In genomic region chr7:97025983-97026704, GRCh38 we compare ENCODE assay signal across 12 cellular contexts. TPM values are rescaled to one million over a fixed set of nuclear protein-coding genes. Genes with fewer than 3 reads are reported as not detected.
DNase-seq lines count a peak whose midpoint lies in the region; ATAC-seq, FAIRE-seq and TF ChIP-seq lines count a peak whose summit lies in the region.
"Had no signal": no experiment of that assay in that cellular context is flagged by ENCODE, and none has a peak within 500 bp of the region (broad histone marks: within the 10 kb centered on the region; RNA-seq: fewer than 3 reads in every experiment).

No MANE protein-coding gene starts in this region.

- peaks cover 69% of the 10 kb centered on the region for H3K27me3 Mint-ChIP-seq in activated naive CD4-positive, alpha-beta T cell treated with anti-CD3 and anti-CD28 coated beads for 36 hours (ENCODE audit: low read depth)
- peaks cover 59% of the 10 kb centered on the region for H3K27me3 Mint-ChIP-seq in activated naive CD8-positive, alpha-beta T cell
- peaks cover 76% of the 10 kb centered on the region for H3K27me3 Mint-ChIP-seq in stimulated activated memory B cell treated with anti-CD40 and anti-IgM and Interleukin-4, amounts not matched to agents 10 μg/mL and 1 μg/mL and 100 μg/mL, for 72 hours

- H3K9me3 Mint-ChIP-seq in activated naive CD4-positive, alpha-beta T cell treated with anti-CD3 and anti-CD28 coated beads for 36 hours = no peaks in the 10 kb centered on the region
- H3K9me3 Mint-ChIP-seq in activated naive CD8-positive, alpha-beta T cell (ENCODE audit: low read depth) = no peaks in the 10 kb centered on the region
- H3K9me3 Mint-ChIP-seq in stimulated activated memory B cell treated with anti-CD40 and anti-IgM and Interleukin-4, amounts not matched to agents 10 μg/mL and 1 μg/mL and 100 μg/mL, for 72 hours = no peaks in the 10 kb centered on the region
- H3K9me3 Mint-ChIP-seq: T-helper 1 cell treated with Interleukin-12 subunit alpha and Interleukin-12 subunit beta and Interleukin-4 antibody, amounts not matched to agents 30 μg/mL and 1 μg/mL, for 36 hours had no signal

- no peaks in the 10 kb centered on the region for H3K36me3 Mint-ChIP-seq in activated naive CD4-positive, alpha-beta T cell treated with anti-CD3 and anti-CD28 coated beads for 36 hours (ENCODE audit: low read depth)
- H3K36me3 Mint-ChIP-seq in activated naive CD8-positive, alpha-beta T cell = no peaks in the 10 kb centered on the region
- no peaks in the 10 kb centered on the region for H3K36me3 Mint-ChIP-seq in stimulated activated memory B cell treated with anti-CD40 and anti-IgM and Interleukin-4, amounts not matched to agents 10 μg/mL and 1 μg/mL and 100 μg/mL, for 72 hours

- H3K4me1 ChIP-seq in kidney (ENCODE audit: control insufficient read depth in 1 of 2, insufficient read depth in 1 of 2, low read depth in 1 of 2, low read length in 2 of 2) = peaks cover 4 to 14% of the 10 kb centered on the region in 2 donors

- no peaks in the 10 kb centered on the region for H3K9me3 ChIP-seq in kidney (ENCODE audit: control insufficient read depth in 1 of 2, low read length in 2 of 2)
- H3K9me3 ChIP-seq: adrenal gland had no signal

- peaks cover 56% of the 10 kb centered on the region for H3K4me1 Mint-ChIP-seq in activated naive CD4-positive, alpha-beta T cell treated with anti-CD3 and anti-CD28 coated beads for 36 hours (ENCODE audit: low read depth)
- peaks cover 55% of the 10 kb centered on the region for H3K4me1 Mint-ChIP-seq in activated naive CD8-positive, alpha-beta T cell (ENCODE audit: low read depth)
- peaks cover 36% of the 10 kb centered on the region for H3K4me1 Mint-ChIP-seq in stimulated activated memory B cell treated with anti-CD40 and anti-IgM and Interleukin-4, amounts not matched to agents 10 μg/mL and 1 μg/mL and 100 μg/mL, for 72 hours

- CTCF ChIA-PET in activated naive CD4-positive, alpha-beta T cell treated with anti-CD3 and anti-CD28 coated beads for 36 hours (lab: Charles Lee) = interaction anchor here (0.6 to 3.2 kb wide), 7 partner anchors 19 to 1109 kb away, joined by 3 to 29 read pairs (median 5); no protein-coding TSS in a partner anchor

- no peak overlapping the region for H3K27ac Mint-ChIP-seq in activated naive CD4-positive, alpha-beta T cell treated with anti-CD3 and anti-CD28 coated beads for 36 hours
- no peak overlapping the region for H3K27ac Mint-ChIP-seq in activated naive CD8-positive, alpha-beta T cell
- H3K27ac Mint-ChIP-seq in stimulated activated memory B cell treated with anti-CD40 and anti-IgM and Interleukin-4, amounts not matched to agents 10 μg/mL and 1 μg/mL and 100 μg/mL, for 72 hours = no peak overlapping the region

- intact Hi-C loops in activated naive CD4-positive, alpha-beta T cell treated with anti-CD3 and anti-CD28 coated beads for 36 hours (cut with micrococcal nuclease) = loop anchor here (2.0 to 10.0 kb wide), 6 partner anchors 34 to 1499 kb away; partner anchors contain the start of gene SEM1
- intact Hi-C loops in kidney (cut with DNase I) = loop anchor here (10.0 kb wide), 2 partner anchors 951 to 1111 kb away; no protein-coding TSS in a partner anchor

- no peak overlapping the region for H3K9ac ChIP-seq in kidney (ENCODE audit: low read length in 2 of 2)

- H3K4me3 Mint-ChIP-seq in activated naive CD4-positive, alpha-beta T cell treated with anti-CD3 and anti-CD28 coated beads for 36 hours = peak overlapping the region; percentile 34
- peak overlapping the region; percentile 87 for H3K4me3 Mint-ChIP-seq in activated naive CD8-positive, alpha-beta T cell
- peak overlapping the region; percentile 21 for H3K4me3 Mint-ChIP-seq in stimulated activated memory B cell treated with anti-CD40 and anti-IgM and Interleukin-4, amounts not matched to agents 10 μg/mL and 1 μg/mL and 100 μg/mL, for 72 hours
- H3K4me3 Mint-ChIP-seq: T-helper 1 cell treated with Interleukin-12 subunit alpha and Interleukin-12 subunit beta and Interleukin-4 antibody, amounts not matched to agents 30 μg/mL and 1 μg/mL, for 36 hours had no signal

- no peak for ATAC-seq in stimulated activated memory B cell treated with anti-CD40 and anti-IgM and Interleukin-4, amounts not matched to agents 10 μg/mL and 1 μg/mL and 100 μg/mL, for 72 hours
- ATAC-seq in HG03135 (IDR thresholded peaks at IDR 0.05; ENCODE audit: unreplicated experiment) (no peak), HG02610 (IDR thresholded peaks at IDR 0.05; ENCODE audit: unreplicated experiment) (no peak)

- FAIRE-seq in kidney (lab: Jason Lieb, UNC) = no peak

- TF ChIP-seq CTCF in kidney (IDR thresholded peaks at IDR 0.05; ENCODE audit: borderline replicate concordance, extremely low read depth, insufficient read depth) = no peak

- H3K36me3 ChIP-seq in kidney (ENCODE audit: control insufficient read depth in 1 of 2, insufficient read depth in 2 of 2, low read length in 2 of 2) = no peaks in the 10 kb centered on the region
- H3K36me3 ChIP-seq: adrenal gland had no signal

- H3K4me3 ChIP-seq in kidney (ENCODE audit: low read length in 2 of 2) = peak overlapping the region; percentile 23 to 60

- DNase-seq in activated naive CD4-positive, alpha-beta T cell treated with anti-CD3 and anti-CD28 coated beads for 36 hours = peak; percentile 41
- DNase-seq in activated naive CD4-positive, alpha-beta T cell treated with Interleukin-2 at 50 U/mL for 16 hours = no peak
- no peak for DNase-seq in kidney
- no peak for DNase-seq in NCI-H1436 treated with DMSO at 0.1 percent for 48 hours (lab: John Stamatoyannopoulos, UW)
- DNase-seq: NCI-H1694 treated with DMSO at 0.1 percent for 48 hours had no signal

- no peak overlapping the region for H3K27ac ChIP-seq in kidney (ENCODE audit: low read depth in 2 of 2, low read length in 2 of 2)
- H3K27ac ChIP-seq: adrenal gland, C4-2B had no signal

RNA-seq across cellular contexts. Expression of gene DLX5, which starts 1.5 kb away (rescaled TPM):
- not detected for total RNA-seq in activated naive CD4-positive, alpha-beta T cell treated with anti-CD3 and anti-CD28 coated beads for 36 hours
- 0.82 TPM for total RNA-seq in kidney
- not detected for polyA plus RNA-seq in kidney (ENCODE audit: insufficient read depth, low read depth, low replicate concordance)

RNA-seq across cellular contexts. Expression of gene DLX6, which starts 20.8 kb away (rescaled TPM):
- total RNA-seq in activated naive CD4-positive, alpha-beta T cell treated with anti-CD3 and anti-CD28 coated beads for 36 hours = not detected
- 0.13 TPM for total RNA-seq in kidney
- not detected for polyA plus RNA-seq in kidney (ENCODE audit: insufficient read depth, low read depth, low replicate concordance)
- polyA plus RNA-seq: adrenal gland had no signal

Comparison
In these comparisons a context has a peak if more than half of its experiments do, and no peak if none do; other contexts are left out.
1. H3K4me3 Mint-ChIP-seq: peak in every context shown above with its lines; median percentile 87 in activated naive CD8-positive, alpha-beta T cell; 34 in activated naive CD4-positive, alpha-beta T cell treated with anti-CD3 and anti-CD28 coated beads for 36 hours; 21 in stimulated activated memory B cell treated with anti-CD40 and anti-IgM and Interleukin-4, amounts not matched to agents 10 μg/mL and 1 μg/mL and 100 μg/mL, for 72 hours.